ENCODE assay signal across 26 cellular contexts in the genomic region with DNA sequence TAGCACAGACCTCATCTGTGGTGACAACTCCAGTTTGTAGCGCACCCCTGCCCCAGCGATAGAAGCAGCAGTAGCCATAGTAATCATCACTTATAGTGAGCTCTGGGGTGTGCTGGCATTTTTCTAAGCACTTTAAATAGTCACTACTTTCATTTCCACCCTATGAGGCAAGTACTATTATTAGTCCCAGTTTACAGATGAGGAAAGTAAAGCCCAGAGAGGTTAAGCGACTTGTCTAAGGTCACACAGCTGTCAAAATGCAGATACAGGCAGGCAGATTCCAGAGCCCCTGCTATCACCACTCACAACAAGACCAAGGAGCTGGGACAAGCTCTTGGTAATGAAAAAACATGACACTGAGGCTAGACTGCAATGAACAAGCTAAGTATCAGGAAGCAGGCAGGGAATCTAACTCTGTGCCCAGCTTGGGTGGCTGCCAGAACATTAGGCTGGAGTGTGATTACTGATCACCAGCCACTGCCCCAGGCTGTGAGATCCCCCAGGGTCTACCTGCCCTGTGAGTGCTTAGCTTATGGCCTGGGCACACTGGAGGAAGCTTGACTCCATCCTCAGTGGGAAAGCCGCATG.
DNase-seq lines count a peak whose midpoint lies in the region; ATAC-seq, FAIRE-seq and TF ChIP-seq lines count a peak whose summit lies in the region.
"Had no signal": no experiment of that assay in that cellular context is flagged by ENCODE, and none has a peak within 500 bp of the region (broad histone marks: within the 10 kb centered on the region; RNA-seq: fewer than 3 reads in every experiment).

No MANE protein-coding gene starts in this region.

- no peak overlapping the region for H2BK120ac ChIP-seq in H1 (replicated peaks; ENCODE audit: low read depth, low read length)

- no peak overlapping the region for H2AFZ ChIP-seq in H1 (ENCODE audit: low read length)

- H3K4me1 ChIP-seq in H1 (replicated peaks in 1 of 4; ENCODE audit: control insufficient read depth in 3 of 4, insufficient read depth in 4 of 4, low read length in 3 of 4) (peaks cover 0 to 6% (median 4%) of the 10 kb centered on the region in 4 experiments; a peak in 5 of 7 replicates), pancreas (peaks cover 12 to 55% (median 13%) of the 10 kb centered on the region in 3 donors)
- H3K4me1 ChIP-seq: adrenal gland had no signal

- H3K4me1 Mint-ChIP-seq in natural killer cell: no peaks in the 10 kb centered on the region

- no peaks in the 10 kb centered on the region for H3K79me2 ChIP-seq in H1 (ENCODE audit: control insufficient read depth in 1 of 2, insufficient read depth in 2 of 2, low read length in 2 of 2)

- no peak for TF ChIP-seq CTCF in AG10803 (conservative IDR thresholded peaks at IDR 0.05; ENCODE audit: low read length)
- TF ChIP-seq CTCF in H1 (IDR thresholded peaks at IDR 0.05; ENCODE audit: control extremely low read depth in 1 of 3, insufficient read depth in 1 of 3, low read depth in 1 of 3, low read length in 3 of 3): no peak
- TF ChIP-seq CTCF in pancreas (IDR thresholded peaks at IDR 0.05): no peak
- no peak for TF ChIP-seq CTCF in natural killer cell (IDR thresholded peaks at IDR 0.05)

- H3K9me3 ChIP-seq in H1 (ENCODE audit: insufficient read depth in 2 of 2, low read depth in 1 of 2, low read length in 1 of 2) (no peaks in the 10 kb centered on the region), pancreas (no peaks in the 10 kb centered on the region)
- H3K9me3 ChIP-seq: adrenal gland; BLaER1 treated with 17β-estradiol and CSF1 and Interleukin-3, amounts not matched to agents 10 nM and 100 nM had no signal

- 0 out of 2 replicates have a peak overlapping the region, but pooled peaks have one; percentile 32 for H2BK20ac ChIP-seq in H1 (ENCODE audit: low read length)

- no peak overlapping the region for H2AK5ac ChIP-seq in H1 (ENCODE audit: low read depth, low read length)

- H3K14ac ChIP-seq in H1 (ENCODE audit: insufficient read length): no peak overlapping the region

- POLR2A ChIA-PET in H1 (lab: Charles Lee; ENCODE audit: partially characterized antibody): no interaction called here

- no peak overlapping the region for H2BK15ac ChIP-seq in H1 (ENCODE audit: low read length)

- H3K23ac ChIP-seq in H1 (ENCODE audit: insufficient read length): no peak overlapping the region

- no peak overlapping the region for H4K5ac ChIP-seq in H1 (ENCODE audit: insufficient read length, low read depth, low read length)

- no peaks in the 10 kb centered on the region for H3K79me1 ChIP-seq in H1 (ENCODE audit: low read depth, low read length)

- H2BK12ac ChIP-seq in H1 (ENCODE audit: low read depth, low read length): no peak overlapping the region

- H3K9me3 Mint-ChIP-seq in natural killer cell: no peaks in the 10 kb centered on the region
- H3K9me3 Mint-ChIP-seq: dendritic cell treated with granulocyte-macrophage colony-stimulating factor and Interleukin-4, amounts not matched to agents 40 ng/mL and 50 ng/mL, for 4 days; neural crest cell had no signal

- H4K20me1 ChIP-seq in H1 (replicated peaks in 1 of 2; ENCODE audit: control insufficient read depth in 1 of 2, insufficient read depth in 2 of 2, low read length in 2 of 2): no peaks in the 10 kb centered on the region

- H3K9ac ChIP-seq in H1 (replicated peaks in 1 of 4; ENCODE audit: extremely low read depth in 1 of 4, low read depth in 3 of 4, low read length in 3 of 4): no peak overlapping the region; a peak in 1 of 7 replicates
- H3K9ac ChIP-seq: BLaER1 treated with 17β-estradiol and CSF1 and Interleukin-3, amounts not matched to agents 10 nM and 100 nM had no signal

- no peak for TF ChIP-seq EP300 in H1 (IDR thresholded peaks at IDR 0.05; ENCODE audit: borderline replicate concordance in 1 of 2, low read depth in 2 of 2, low read length in 2 of 2)

- FAIRE-seq in H1 (lab: Jason Lieb, UNC): no peak
- FAIRE-seq in pancreas (lab: Jason Lieb, UNC): no peak
- FAIRE-seq: D721Med, G401.6, HTR-8/SVneo had no signal

- no peak overlapping the region for H3K18ac ChIP-seq in H1 (ENCODE audit: extremely low read depth, low read length)

- intact Hi-C loops in pancreas (cut with DNase I): no loop called here
- intact Hi-C loops in natural killer cell (cut with micrococcal nuclease): no loop called here

- H3K36me3 ChIP-seq in H1 (ENCODE audit: control insufficient read depth in 2 of 4, insufficient read depth in 4 of 4, low read length in 3 of 4) (no peaks in the 10 kb centered on the region), pancreas (no peaks in the 10 kb centered on the region)
- H3K36me3 ChIP-seq: adrenal gland; BLaER1 treated with 17β-estradiol and CSF1 and Interleukin-3, amounts not matched to agents 10 nM and 100 nM; cardiac muscle cell; tibial nerve had no signal

- CTCF ChIA-PET in H1 (lab: Charles Lee; ENCODE audit: partially characterized antibody): interaction anchor here (0.8 kb wide), 1 partner anchor 90 kb away, joined by 3 read pairs; no protein-coding TSS in a partner anchor

- DNase-seq in AG10803 (ENCODE audit: low read depth) (peak; percentile 19), NCI-H2029 treated with DMSO at 0.1 percent for 48 hours (lab: John Stamatoyannopoulos, UW) (peak; percentile 13), H1 (ENCODE audit: low read depth in 1 of 2, low spot score in 2 of 2) (no peak), pancreas (peak in 5 of 6 donors; percentile 27 to 71 (median 53)), natural killer cell (no peak), SHP77 (lab: John Stamatoyannopoulos, UW) (no peak)
- DNase-seq: activated CD8-positive, alpha-beta T cell treated with anti-CD3 and anti-CD28 coated beads, Interleukin-2, amount 10 ng/mL, durations not matched to agents 7 days and 5 days; activated naive CD4-positive, alpha-beta T cell; adrenal gland; HFFc6; NCI-H1694 treated with DMSO at 0.1 percent for 48 hours; NCI-H748 treated with DMSO at 0.1 percent for 48 hours; Right ventricle myocardium superior; stimulated activated CD4-positive, alpha-beta T cell treated with anti-CD3 and anti-CD28 coated beads, Interleukin-4, amount 100 ng/mL, for 4 hours; stimulated activated naive CD8-positive, alpha-beta T cell treated with anti-CD3 and anti-CD28 coated beads, Interleukin-15, Interleukin-2, amounts not matched to agents 100 U/mL and 50 U/mL, for 24 hours had no signal

- H3K27ac Mint-ChIP-seq in natural killer cell: no peak overlapping the region
- H3K27ac Mint-ChIP-seq: activated CD8-positive, alpha-beta T cell treated with anti-CD3 and anti-CD28 coated beads, Interleukin-2, amount 10 ng/mL, durations not matched to agents 7 days and 5 days; dendritic cell treated with granulocyte-macrophage colony-stimulating factor and Interleukin-4, amounts not matched to agents 40 ng/mL and 50 ng/mL, for 4 days; HFFc6 had no signal

- no peak overlapping the region for H3K4me3 Mint-ChIP-seq in natural killer cell
- H3K4me3 Mint-ChIP-seq: activated CD8-positive, alpha-beta T cell treated with anti-CD3 and anti-CD28 coated beads, Interleukin-2, amount 10 ng/mL, durations not matched to agents 7 days and 5 days; dendritic cell treated with granulocyte-macrophage colony-stimulating factor and Interleukin-4, amounts not matched to agents 40 ng/mL and 50 ng/mL, for 4 days; HFFc6; neural crest cell had no signal

- peaks cover 5 to 8% of the 10 kb centered on the region in 2 donors for H3K27me3 Mint-ChIP-seq in natural killer cell (ENCODE audit: low read depth in 2 of 2)

- H3K4ac ChIP-seq in H1 (replicated peaks; ENCODE audit: insufficient read length, low read depth, low read length): no peak overlapping the region

- no peak overlapping the region for H3K56ac ChIP-seq in H1 (replicated peaks; ENCODE audit: insufficient read length, low read depth, low read length)

- H3K27me3 ChIP-seq in H1 (replicated peaks in 1 of 4; ENCODE audit: control insufficient read depth in 3 of 4, extremely low read depth in 1 of 4, insufficient read depth in 3 of 4, low read length in 3 of 4) (no peaks in the 10 kb centered on the region; a peak in 1 of 7 replicates), pancreas (no peaks in the 10 kb centered on the region)
- H3K27me3 ChIP-seq: adrenal gland; BLaER1 treated with 17β-estradiol and CSF1 and Interleukin-3, amounts not matched to agents 10 nM and 100 nM; cardiac muscle cell; tibial nerve had no signal

- no peak overlapping the region for H3K4me2 ChIP-seq in H1 (ENCODE audit: insufficient read depth in 1 of 2, low read depth in 2 of 2, low read length in 2 of 2)
- H3K4me2 ChIP-seq: BLaER1 treated with 17β-estradiol and CSF1 and Interleukin-3, amounts not matched to agents 10 nM and 100 nM had no signal

- H3K36me3 Mint-ChIP-seq in natural killer cell: no peaks in the 10 kb centered on the region

- H3K27ac ChIP-seq in H1 (ENCODE audit: low read depth, low read length): no peak overlapping the region
- H3K27ac ChIP-seq in pancreas: peak overlapping the region in 2 of 4 donors; percentile 64 to 89
- H3K27ac ChIP-seq: BLaER1 treated with 17β-estradiol and CSF1 and Interleukin-3, amounts not matched to agents 10 nM and 100 nM; tibial nerve had no signal

- H4K91ac ChIP-seq in H1 (replicated peaks; ENCODE audit: insufficient read length, low read length): no peak overlapping the region

- H4K8ac ChIP-seq in H1 (ENCODE audit: extremely low read depth, insufficient read depth, low read length): no peak overlapping the region

- ATAC-seq in pancreas (peak in 2 of 4 donors; percentile 5 to 6), HG02840 (IDR thresholded peaks at IDR 0.05; ENCODE audit: low FRiP score, unreplicated experiment) (no peak), HG03159 (IDR thresholded peaks at IDR 0.05; ENCODE audit: unreplicated experiment) (no peak), natural killer cell (no peak)
- ATAC-seq: activated CD4-positive, CD25-positive, alpha-beta regulatory T cell treated with anti-CD3 and anti-CD28 coated beads, Interleukin-2, amount 50 U/mL, for 24 hours; activated CD8-positive, alpha-beta T cell treated with anti-CD3 and anti-CD28 coated beads, Interleukin-2, amount 10 ng/mL, durations not matched to agents 7 days and 5 days; stimulated activated naive CD8-positive, alpha-beta T cell treated with anti-CD3 and anti-CD28 coated beads, Interleukin-15, Interleukin-2, amounts not matched to agents 100 U/mL and 50 U/mL, for 24 hours had no signal

- no peaks in the 10 kb centered on the region for H3K23me2 ChIP-seq in H1 (ENCODE audit: low read depth, low read length)

- no peak overlapping the region for H2BK5ac ChIP-seq in H1 (ENCODE audit: low read depth, low read length)

- no peak overlapping the region for H3K4me3 ChIP-seq in AG10803 (ENCODE audit: low read length)
- H3K4me3 ChIP-seq in H1 (ENCODE audit: extremely low read depth in 1 of 4, insufficient read depth in 2 of 4, low read depth in 3 of 4, low read length in 4 of 4): no peak overlapping the region
- no peak overlapping the region for H3K4me3 ChIP-seq in pancreas
- H3K4me3 ChIP-seq: adrenal gland; BLaER1 treated with 17β-estradiol and CSF1 and Interleukin-3, amounts not matched to agents 10 nM and 100 nM; cardiac muscle cell; tibial nerve had no signal

- 92% methylated on average over 4 of the region's 4 CpGs; no CpG with 5 or more reads in 1 of the 2 experiments for WGBS in H1 (ENCODE audit: extremely low coverage in 1 of 2, insufficient coverage in 1 of 2, insufficient read length in 1 of 2, insufficient replicate concordance in 2 of 2, low coverage in 1 of 2, low lambda C conversion rate in 2 of 2, missing lambda C conversion rate in 1 of 2), 2 experiments
- 71 to 91% methylated on average over 4 of the region's 4 CpGs for WGBS in pancreas, 2 donors

- no peak for TF ChIP-seq RAD21 in H1 (IDR thresholded peaks at IDR 0.05 in 1 of 2, conservative IDR thresholded peaks at IDR 0.05 in 1 of 2; ENCODE audit: low read depth in 2 of 2, low read length in 2 of 2)

- no peak for TF ChIP-seq POLR2A in H1 (IDR thresholded peaks at IDR 0.05; ENCODE audit: control extremely low read depth in 1 of 2, low read depth in 2 of 2, low read length in 2 of 2)

Comparison
In these comparisons a context has a peak if more than half of its experiments do, and no peak if none do; other contexts are left out.
1. DNase-seq: peak in AG10803 (single experiment), NCI-H2029 treated with DMSO at 0.1 percent for 48 hours (single experiment) and pancreas (5 of 6); none in H1 (0 of 2), natural killer cell (single experiment) and SHP77 (0 of 2).